8 cellular contexts compared by ENCODE assay signal in genomic region chr15:75516513-75516912, GRCh38.
A peak's percentile ranks its signal among the peaks of the same experiment; 100 is the strongest.
DNase-seq lines count a peak whose midpoint lies in the region; ATAC-seq, FAIRE-seq and TF ChIP-seq lines count a peak whose summit lies in the region.
"Not testable (repeated sequence)": the region's sequence is repeated elsewhere in the genome, so short reads cannot be mapped to it uniquely, and the experiment has no call there.

No MANE protein-coding gene starts in this region.

- H2BK120ac ChIP-seq in trophoblast cell (ENCODE audit: insufficient read depth, low read length, poor library complexity), result not testable (repeated sequence)

- WGBS in A549 (ENCODE audit: missing lambda C conversion rate), result 52% methylated on average over 12 of the region's 12 CpGs
- WGBS in hepatocyte (ENCODE audit: low lambda C conversion rate, missing lambda C conversion rate), result 98% methylated on average over 12 of the region's 12 CpGs
- WGBS in trophoblast cell (ENCODE audit: extremely low coverage, insufficient coverage, insufficient read length), result no CpG with 5 or more reads among the region's 12 CpGs

- not testable (repeated sequence) for TF ChIP-seq CTCF in A549 (IDR thresholded peaks at IDR 0.05); hepatocyte (IDR thresholded peaks at IDR 0.05; ENCODE audit: poor library complexity)

- H3K9ac ChIP-seq in trophoblast cell (ENCODE audit: low read length), result not testable (repeated sequence)

- CTCF ChIA-PET in A549 (lab: Yijun Ruan, JAX), result interaction anchor here (0.6 to 2.1 kb wide), 6 partner anchors 7 to 1102 kb away, joined by 3 to 10 read pairs (median 3); no protein-coding TSS in a partner anchor

- TF ChIP-seq POLR2A in A549 (IDR thresholded peaks at IDR 0.05; ENCODE audit: low read length), result not testable (repeated sequence)

- not testable (repeated sequence) for TF ChIP-seq EP300 in A549 (IDR thresholded peaks at IDR 0.05)

- H3K4me2 ChIP-seq in A549, result peak overlapping the region; percentile 32; the same call in 1 of the 3 replicates
- not testable (repeated sequence) for H3K4me2 ChIP-seq in hepatocyte; trophoblast cell (ENCODE audit: low read length)

- peaks cover 15% of the 10 kb centered on the region for H3K4me1 ChIP-seq in A549
- not testable (repeated sequence) for H3K4me1 ChIP-seq in SJCRH30; hepatocyte (ENCODE audit: insufficient read depth); trophoblast cell (ENCODE audit: control insufficient read depth in 1 of 2, insufficient read depth in 2 of 2, low read length in 2 of 2)

- H2AFZ ChIP-seq in hepatocyte; trophoblast cell (ENCODE audit: insufficient read depth, low read length, poor library complexity): not testable (repeated sequence)

- H3K9me2 ChIP-seq in hepatocyte (replicated peaks; ENCODE audit: insufficient read depth), result not testable (repeated sequence)

- not testable (repeated sequence) for H2BK5ac ChIP-seq in trophoblast cell (ENCODE audit: low read depth, low read length, poor library complexity)

- H3K9me3 ChIP-seq in A549; SJCRH30 (replicated peaks); hepatocyte (ENCODE audit: low read depth); trophoblast cell (ENCODE audit: insufficient read depth, low read depth, low read length): not testable (repeated sequence)

- FAIRE-seq in A549 (lab: Jason Lieb, UNC); HTR-8/SVneo (lab: Jason Lieb, UNC): not testable (repeated sequence)

- H3K14ac ChIP-seq in trophoblast cell (ENCODE audit: low read length), result not testable (repeated sequence)

- not testable (repeated sequence) for H4K91ac ChIP-seq in trophoblast cell (ENCODE audit: low read depth, low read length)

- not testable (repeated sequence) for H3K18ac ChIP-seq in trophoblast cell (ENCODE audit: low read length)

- H3K4ac ChIP-seq in trophoblast cell (ENCODE audit: low read depth, low read length), result not testable (repeated sequence)

- POLR2A ChIA-PET in A549 (lab: Yijun Ruan, JAX), result not testable (repeated sequence)

- not testable (repeated sequence) for H3K79me1 ChIP-seq in trophoblast cell (ENCODE audit: low read length)

- not testable (repeated sequence) for H4K8ac ChIP-seq in trophoblast cell (ENCODE audit: low read depth, low read length)

- peaks cover 43% of the 10 kb centered on the region for H3K36me3 ChIP-seq in SJCRH30
- not testable (repeated sequence) for H3K36me3 ChIP-seq in hepatocyte (replicated peaks; ENCODE audit: insufficient read depth, low read depth)
- H3K36me3 ChIP-seq in trophoblast cell (ENCODE audit: control insufficient read depth in 1 of 2, insufficient read depth in 2 of 2, low read length in 2 of 2), result peaks cover 21 to 24% of the 10 kb centered on the region in 2 experiments

- not testable (repeated sequence) for H3K4me3 ChIP-seq in A549; SJCRH30; hepatocyte; trophoblast cell (ENCODE audit: low read depth, low read length)

- not testable (repeated sequence) for TF ChIP-seq RAD21 in A549 (conservative IDR thresholded peaks at IDR 0.05 in 1 of 2, IDR thresholded peaks at IDR 0.05 in 1 of 2)

- ATAC-seq in A549 (peak; percentile 92 to 98), esophagus mucosa (peak; percentile 83)

- DNase-seq in A549 (ENCODE audit: low read depth in 1 of 2, low spot score in 1 of 2) (peak in 1 of 2 experiments; percentile 79), ELF-1 (ENCODE audit: low read depth, low spot score) (peak; percentile 8), HTR-8/SVneo (ENCODE audit: insufficient read length, low spot score) (peak; percentile 20), SJCRH30 (peak; percentile 17 to 33), astrocyte of the hippocampus (ENCODE audit: low read depth, low spot score) (peak; percentile 83), hepatocyte (ENCODE audit: low spot score) (peak; percentile 61), trophoblast cell (peak; percentile 57 to 80)

- H2BK12ac ChIP-seq in trophoblast cell (ENCODE audit: low read length), result not testable (repeated sequence)

- not testable (repeated sequence) for H4K12ac ChIP-seq in trophoblast cell (ENCODE audit: low read depth, low read length)

- H3K27me3 ChIP-seq in SJCRH30; hepatocyte; trophoblast cell (ENCODE audit: insufficient read depth, low read length): not testable (repeated sequence)

- not testable (repeated sequence) for H4K20me1 ChIP-seq in hepatocyte (ENCODE audit: insufficient read depth, poor library complexity, severe bottlenecking)

- not testable (repeated sequence) for H2AK5ac ChIP-seq in trophoblast cell (ENCODE audit: low read length)

- not testable (repeated sequence) for H3K23ac ChIP-seq in trophoblast cell (ENCODE audit: low read length)

- H3K79me2 ChIP-seq in hepatocyte; trophoblast cell (ENCODE audit: control insufficient read depth, insufficient read depth, low read length, poor library complexity): not testable (repeated sequence)

- peak overlapping the region; percentile 29 to 56; a peak in 2 of 6 replicates for H3K27ac ChIP-seq in A549
- not testable (repeated sequence) for H3K27ac ChIP-seq in SJCRH30; trophoblast cell (ENCODE audit: low read depth, low read length)
- H3K27ac ChIP-seq in hepatocyte, result peak overlapping the region; percentile 28

TF ChIP-seq in A549, 52 proteins besides CTCF, POLR2A, EP300 and RAD21:
- TF ChIP-seq JUNB (IDR thresholded peaks at IDR 0.05), result peak; percentile 38
- TF ChIP-seq FOSL2 (IDR thresholded peaks at IDR 0.05), result peak; percentile 68; the same call in 1 of the 2 replicates
- TF ChIP-seq FOSL2 (CRISPR knock-in tag; IDR thresholded peaks at IDR 0.05), result peak; percentile 97
